In the genomic region with DNA sequence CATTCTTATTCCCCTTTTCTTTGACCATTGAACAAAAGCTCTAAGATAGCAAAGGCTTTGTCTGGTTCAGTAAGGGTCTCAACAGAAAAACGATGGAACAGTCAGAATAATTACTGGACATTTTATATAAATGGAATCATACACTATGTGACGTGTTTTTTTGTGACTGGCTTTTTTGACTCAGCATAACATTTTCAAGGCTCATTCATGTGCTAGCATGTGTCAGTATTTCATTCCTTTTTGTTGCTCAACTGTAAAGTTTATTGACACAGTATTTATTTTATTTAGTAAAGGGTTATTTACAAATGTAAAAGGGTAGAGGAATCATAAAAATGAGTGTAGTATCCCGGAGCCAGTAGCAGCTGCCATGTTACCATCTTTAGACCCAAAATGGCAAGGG, we compare ENCODE assay signal across 10 cellular contexts.
"Had no signal": no experiment of that assay in that cellular context is flagged by ENCODE, and none has a peak within 500 bp of the region (broad histone marks: within the 10 kb centered on the region; RNA-seq: fewer than 3 reads in every experiment).

No MANE protein-coding gene starts in this region.

- DNase-seq: GM23248, GOT3, H7, H9, HCEC 1CT, HFFc6 had no signal

- H3K4me3 ChIP-seq: GM23248, GM23338, HAP-1 had no signal

- H3K27ac ChIP-seq: GM23248 had no signal

- FAIRE-seq: H1, H54 had no signal

- H3K36me3 ChIP-seq: HAP-1 had no signal
